In the genomic region with DNA sequence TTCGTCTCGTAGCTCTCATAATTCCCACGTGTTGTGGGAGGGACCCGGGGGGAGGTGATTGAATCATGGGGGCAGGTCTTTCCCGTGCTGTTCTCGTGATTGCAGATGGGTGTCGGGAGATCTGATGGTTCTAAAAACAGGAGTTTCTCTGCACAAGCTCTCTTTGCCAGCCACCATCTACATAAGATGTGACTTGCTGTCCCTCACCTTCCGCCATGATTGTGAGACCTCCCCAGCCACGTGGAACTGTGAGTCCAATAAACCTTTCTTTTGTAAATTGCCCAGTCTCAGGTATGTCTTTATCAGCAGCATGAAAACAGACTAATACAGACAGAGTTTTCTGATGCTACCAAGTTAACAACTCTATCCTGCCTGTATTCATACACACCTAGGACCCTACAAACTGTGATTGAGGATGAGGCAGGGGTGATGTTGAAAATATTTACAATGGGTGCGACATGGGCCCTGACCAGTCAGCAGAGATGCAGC, we compare ENCODE assay signal across 37 cellular contexts. TPM values are rescaled to one million over a fixed set of nuclear protein-coding genes. Genes with fewer than 3 reads are reported as not detected.
"Had no signal": no experiment of that assay in that cellular context is flagged by ENCODE, and none has a peak within 500 bp of the region (broad histone marks: within the 10 kb centered on the region; RNA-seq: fewer than 3 reads in every experiment).

No MANE protein-coding gene starts in this region.

- FAIRE-seq: endothelial cell of umbilical vein, keratinocyte, TTC549 had no signal

- H3K27me3 ChIP-seq: tibial nerve, uterus had no signal

- H3K27ac ChIP-seq: adrenal gland, cardiac muscle cell, foreskin keratinocyte, uterus had no signal

- H3K36me3 Mint-ChIP-seq: activated CD4-positive, alpha-beta memory T cell treated with anti-CD3 and anti-CD28 coated beads for 36 hours; activated naive CD8-positive, alpha-beta T cell treated with anti-CD3 and anti-CD28 coated beads for 36 hours; brain; natural killer cell treated with Interleukin-12 subunit alpha and Interleukin-12 subunit beta and Interleukin-15 and Interleukin-18, amount 100 ng/mL, for 72 hours; stimulated activated naive B cell treated with anti-CD40 and anti-IgM and Interleukin-4, amounts not matched to agents 10 μg/mL and 1 μg/mL and 100 μg/mL, for 72 hours had no signal

- H3K9ac ChIP-seq: SK-N-SH had no signal

- DNase-seq: activated CD4-positive, alpha-beta memory T cell treated with anti-CD3 and anti-CD28 coated beads for 36 hours; activated CD4-positive, alpha-beta T cell treated with anti-CD3 and anti-CD28 coated beads, Interleukin-2, amount 10 ng/mL, durations not matched to agents 24 days and 14 days; activated CD4-positive, CD25-positive, alpha-beta regulatory T cell treated with anti-CD3 and anti-CD28 coated beads, Interleukin-2, amount 50 U/mL, for 72 hours; activated CD8-positive, alpha-beta memory T cell treated with anti-CD3 and anti-CD28 coated beads, Interleukin-2, amount 50 U/mL, for 4 hours; activated effector memory CD4-positive, alpha-beta T cell treated with anti-CD3 and anti-CD28 coated beads, Interleukin-2, amount 50 U/mL, for 16 hours; activated naive CD4-positive, alpha-beta T cell treated with anti-CD3 and anti-CD28 coated beads for 36 hours; activated naive CD8-positive, alpha-beta T cell treated with anti-CD3 and anti-CD28 coated beads for 36 hours; activated T-cell treated with anti-CD3 and anti-CD28 coated beads, Interleukin-2, amount 50 U/mL, for 1 hour; adrenal gland; aorta; cortex of kidney; effector memory CD8-positive, alpha-beta T cell; foreskin keratinocyte; hippocampal formation; left colon; mesendoderm; posterior cingulate gyrus; SK-N-SH; stimulated activated CD4-positive, alpha-beta T cell treated with anti-CD3 and anti-CD28 coated beads, Interleukin-15, amount 100 ng/mL, for 24 hours; stimulated activated CD4-positive, alpha-beta T cell treated with anti-CD3 and anti-CD28 coated beads, Interleukin-2, amount 100 ng/mL, for 24 hours; stimulated activated naive B cell treated with anti-CD40 and anti-IgM and Interleukin-4, amounts not matched to agents 10 μg/mL and 1 μg/mL and 100 μg/mL, for 72 hours; stomach; SW 1271; T-helper 9 cell; uterus had no signal

- H3K27ac Mint-ChIP-seq: activated CD4-positive, alpha-beta memory T cell treated with anti-CD3 and anti-CD28 coated beads for 36 hours; activated CD4-positive, alpha-beta T cell treated with anti-CD3 and anti-CD28 coated beads, Interleukin-2, amount 10 ng/mL, durations not matched to agents 24 days and 14 days; activated naive CD4-positive, alpha-beta T cell treated with anti-CD3 and anti-CD28 coated beads for 36 hours; activated naive CD8-positive, alpha-beta T cell treated with anti-CD3 and anti-CD28 coated beads for 36 hours; activated T-helper 1 cell treated with anti-CD3 and anti-CD28 coated beads, Interleukin-12 subunit alpha, Interleukin-12 subunit beta, Interleukin-2, Interleukin-4 antibody, amounts not matched to agents 30 ng/mL and 10 ng/mL and 1 ng/mL, durations not matched to agents 14 hours and 24 hours and 36 hours; brain; effector memory CD8-positive, alpha-beta T cell; natural killer cell treated with Interleukin-12 subunit alpha and Interleukin-12 subunit beta and Interleukin-15 and Interleukin-18, amount 100 ng/mL, for 72 hours; stimulated activated naive B cell treated with anti-CD40 and anti-IgM and Interleukin-4, amounts not matched to agents 10 μg/mL and 1 μg/mL and 100 μg/mL, for 72 hours; T-helper 1 cell treated with Interleukin-12 subunit alpha and Interleukin-12 subunit beta and Interleukin-4 antibody, amounts not matched to agents 30 μg/mL and 1 μg/mL, for 36 hours had no signal

- H3K4me2 ChIP-seq: SK-N-SH had no signal

- H3K4me1 ChIP-seq: adrenal gland, foreskin keratinocyte, uterus had no signal

- H3K36me3 ChIP-seq: adrenal gland, cardiac muscle cell, stomach, tibial nerve, uterus had no signal

- H3K4me3 ChIP-seq: adrenal gland, cardiac muscle cell, lung, stomach, tibial nerve, uterus had no signal

- H3K4me3 Mint-ChIP-seq: activated CD4-positive, alpha-beta memory T cell treated with anti-CD3 and anti-CD28 coated beads for 36 hours; activated CD4-positive, alpha-beta T cell treated with anti-CD3 and anti-CD28 coated beads, Interleukin-2, amount 10 ng/mL, durations not matched to agents 24 days and 14 days; activated naive CD4-positive, alpha-beta T cell treated with anti-CD3 and anti-CD28 coated beads for 36 hours; activated naive CD8-positive, alpha-beta T cell treated with anti-CD3 and anti-CD28 coated beads for 36 hours; activated T-helper 1 cell treated with anti-CD3 and anti-CD28 coated beads, Interleukin-12 subunit alpha, Interleukin-12 subunit beta, Interleukin-2, Interleukin-4 antibody, amounts not matched to agents 30 ng/mL and 10 ng/mL and 1 ng/mL, durations not matched to agents 14 hours and 24 hours and 36 hours; brain; effector memory CD8-positive, alpha-beta T cell; natural killer cell treated with Interleukin-12 subunit alpha and Interleukin-12 subunit beta and Interleukin-15 and Interleukin-18, amount 100 ng/mL, for 72 hours; stimulated activated naive B cell treated with anti-CD40 and anti-IgM and Interleukin-4, amounts not matched to agents 10 μg/mL and 1 μg/mL and 100 μg/mL, for 72 hours; T-helper 1 cell treated with Interleukin-12 subunit alpha and Interleukin-12 subunit beta and Interleukin-4 antibody, amounts not matched to agents 30 μg/mL and 1 μg/mL, for 36 hours had no signal

- H3K9me3 Mint-ChIP-seq: activated CD4-positive, alpha-beta memory T cell treated with anti-CD3 and anti-CD28 coated beads for 36 hours; activated CD4-positive, alpha-beta T cell treated with anti-CD3 and anti-CD28 coated beads, Interleukin-2, amount 10 ng/mL, durations not matched to agents 24 days and 14 days; activated naive CD4-positive, alpha-beta T cell treated with anti-CD3 and anti-CD28 coated beads for 36 hours; activated naive CD8-positive, alpha-beta T cell treated with anti-CD3 and anti-CD28 coated beads for 36 hours; activated T-helper 1 cell treated with anti-CD3 and anti-CD28 coated beads, Interleukin-12 subunit alpha, Interleukin-12 subunit beta, Interleukin-2, Interleukin-4 antibody, amounts not matched to agents 30 ng/mL and 10 ng/mL and 1 ng/mL, durations not matched to agents 14 hours and 24 hours and 36 hours; effector memory CD8-positive, alpha-beta T cell; natural killer cell treated with Interleukin-12 subunit alpha and Interleukin-12 subunit beta and Interleukin-15 and Interleukin-18, amount 100 ng/mL, for 72 hours; T-helper 1 cell treated with Interleukin-12 subunit alpha and Interleukin-12 subunit beta and Interleukin-4 antibody, amounts not matched to agents 30 μg/mL and 1 μg/mL, for 36 hours had no signal

- H3K9me3 ChIP-seq: adrenal gland, SK-N-SH, stomach, tibial nerve, uterus had no signal

- ATAC-seq: effector memory CD8-positive, alpha-beta T cell; foreskin keratinocyte; left colon; natural killer cell treated with Interleukin-12 subunit alpha and Interleukin-12 subunit beta and Interleukin-15 and Interleukin-18, amount 100 ng/mL, for 72 hours; stimulated activated naive B cell treated with anti-CD40 and anti-IgM and Interleukin-4, amounts not matched to agents 10 μg/mL and 1 μg/mL and 100 μg/mL, for 72 hours had no signal

RNA-seq across cellular contexts. Expression of gene APOB, which starts 3.9 kb away (rescaled TPM):
- total RNA-seq: activated CD4-positive, alpha-beta memory T cell treated with anti-CD3 and anti-CD28 coated beads for 36 hours; activated CD4-positive, alpha-beta T cell treated with anti-CD3 and anti-CD28 coated beads, Interleukin-2, amount 10 ng/mL, durations not matched to agents 24 days and 14 days; activated CD8-positive, alpha-beta memory T cell treated with anti-CD3 and anti-CD28 coated beads for 36 hours; activated naive CD4-positive, alpha-beta T cell treated with anti-CD3 and anti-CD28 coated beads for 36 hours; activated naive CD8-positive, alpha-beta T cell treated with anti-CD3 and anti-CD28 coated beads for 36 hours; activated T-helper 1 cell treated with anti-CD3 and anti-CD28 coated beads, Interleukin-12 subunit alpha, Interleukin-12 subunit beta, Interleukin-2, Interleukin-4 antibody, amounts not matched to agents 30 ng/mL and 10 ng/mL and 1 ng/mL, durations not matched to agents 14 hours and 24 hours and 36 hours; foreskin keratinocyte; mononuclear cell; natural killer cell treated with Interleukin-12 subunit alpha and Interleukin-12 subunit beta and Interleukin-15 and Interleukin-18, amount 100 ng/mL, for 72 hours had no signal
- polyA plus RNA-seq: foreskin keratinocyte, SK-N-SH had no signal
